ENCODE assay signal across 17 cellular contexts in genomic region chr7:94323872-94324271, GRCh38.
"Had no signal": no experiment of that assay in that cellular context is flagged by ENCODE, and none has a peak within 500 bp of the region (broad histone marks: within the 10 kb centered on the region; RNA-seq: fewer than 3 reads in every experiment).

No MANE protein-coding gene starts in this region.

- DNase-seq: activated CD8-positive, alpha-beta memory T cell treated with anti-CD3 and anti-CD28 coated beads, Interleukin-2, amount 10 ng/mL, durations not matched to agents 7 days and 5 days; activated effector memory CD4-positive, alpha-beta T cell treated with Interleukin-2 at 50 U/mL for 16 hours; activated T-cell treated with anti-CD3 and anti-CD28 coated beads, Interleukin-2, amount 50 U/mL, for 24 hours; amygdala; endodermal cell; erythroblast; foreskin melanocyte; hippocampal formation; kidney glomerular epithelial cell; naive thymus-derived CD4-positive, alpha-beta T cell; stomach; SW 1271; thyroid gland had no signal

- H3K4me3 Mint-ChIP-seq: activated CD8-positive, alpha-beta memory T cell treated with anti-CD3 and anti-CD28 coated beads, Interleukin-2, amount 10 ng/mL, durations not matched to agents 7 days and 5 days; activated naive CD4-positive, alpha-beta T cell treated with anti-CD3 and anti-CD28 coated beads, Interleukin-2, amount 50 U/mL, for 24 hours; activated T-cell treated with anti-CD3 and anti-CD28 coated beads, Interleukin-2, amount 50 U/mL, for 24 hours; endodermal cell; naive thymus-derived CD4-positive, alpha-beta T cell had no signal

- H3K36me3 ChIP-seq: prostate gland, stomach, thyroid gland had no signal

- ATAC-seq: activated CD4-positive, CD25-positive, alpha-beta regulatory T cell treated with anti-CD3 and anti-CD28 coated beads, Interleukin-2, amount 50 U/mL, for 24 hours; activated CD8-positive, alpha-beta memory T cell treated with anti-CD3 and anti-CD28 coated beads, Interleukin-2, amount 10 ng/mL, durations not matched to agents 7 days and 5 days; naive thymus-derived CD4-positive, alpha-beta T cell had no signal

- H3K36me3 Mint-ChIP-seq: activated CD8-positive, alpha-beta memory T cell treated with anti-CD3 and anti-CD28 coated beads, Interleukin-2, amount 10 ng/mL, durations not matched to agents 7 days and 5 days; activated naive CD4-positive, alpha-beta T cell treated with anti-CD3 and anti-CD28 coated beads, Interleukin-2, amount 50 U/mL, for 24 hours had no signal

- H3K4me1 Mint-ChIP-seq: activated CD8-positive, alpha-beta memory T cell treated with anti-CD3 and anti-CD28 coated beads, Interleukin-2, amount 10 ng/mL, durations not matched to agents 7 days and 5 days; activated naive CD4-positive, alpha-beta T cell treated with anti-CD3 and anti-CD28 coated beads, Interleukin-2, amount 50 U/mL, for 24 hours; naive thymus-derived CD4-positive, alpha-beta T cell had no signal

- H3K27me3 Mint-ChIP-seq: activated CD8-positive, alpha-beta memory T cell treated with anti-CD3 and anti-CD28 coated beads, Interleukin-2, amount 10 ng/mL, durations not matched to agents 7 days and 5 days; activated T-cell treated with anti-CD3 and anti-CD28 coated beads, Interleukin-2, amount 50 U/mL, for 24 hours had no signal

- H3K9me3 Mint-ChIP-seq: activated naive CD4-positive, alpha-beta T cell treated with anti-CD3 and anti-CD28 coated beads, Interleukin-2, amount 50 U/mL, for 24 hours had no signal

- H3K4me3 ChIP-seq: lung, prostate gland, stomach, thyroid gland had no signal

- H3K27ac Mint-ChIP-seq: activated CD8-positive, alpha-beta memory T cell treated with anti-CD3 and anti-CD28 coated beads, Interleukin-2, amount 10 ng/mL, durations not matched to agents 7 days and 5 days; activated naive CD4-positive, alpha-beta T cell treated with anti-CD3 and anti-CD28 coated beads, Interleukin-2, amount 50 U/mL, for 24 hours; activated T-cell treated with anti-CD3 and anti-CD28 coated beads, Interleukin-2, amount 50 U/mL, for 24 hours; endodermal cell; naive thymus-derived CD4-positive, alpha-beta T cell had no signal

- H3K27me3 ChIP-seq: stomach, thyroid gland had no signal
